Comparison of ENCODE assay signal across 14 cellular contexts in genomic region chr21:24420694-24421093, GRCh38.
A peak's percentile ranks its signal among the peaks of the same experiment; 100 is the strongest.
DNase-seq lines count a peak whose midpoint lies in the region; ATAC-seq and TF ChIP-seq lines count a peak whose summit lies in the region.
"Had no signal": no experiment of that assay in that cellular context is flagged by ENCODE, and none has a peak within 500 bp of the region (broad histone marks: within the 10 kb centered on the region; RNA-seq: fewer than 3 reads in every experiment).

No MANE protein-coding gene starts in this region.

- ATAC-seq in GM19395 (IDR thresholded peaks at IDR 0.05; ENCODE audit: unreplicated experiment) (peak; percentile 79), HG02884 (IDR thresholded peaks at IDR 0.05; ENCODE audit: unreplicated experiment) (peak; percentile 77), HG03565 (IDR thresholded peaks at IDR 0.05; ENCODE audit: unreplicated experiment) (peak; percentile 63), SK-N-SH treated with all-trans-retinoic acid at 6 μM for 48 hours (no peak)
- ATAC-seq: activated CD8-positive, alpha-beta T cell treated with anti-CD3 and anti-CD28 coated beads for 36 hours; HepG2; stimulated activated naive CD8-positive, alpha-beta T cell treated with anti-CD3 and anti-CD28 coated beads, Interleukin-15, Interleukin-2, amounts not matched to agents 100 U/mL and 50 U/mL, for 24 hours had no signal

- DNase-seq in Ammon's horn (ENCODE audit: low spot score), result peak; percentile 16
- no peak for DNase-seq in NCI-H2107 (lab: John Stamatoyannopoulos, UW)
- DNase-seq in HUDEP-2 (lab: John Stamatoyannopoulos, UW; ENCODE audit: unreplicated experiment in 76 of 76), result no peak
- DNase-seq in NCI-H146 (lab: John Stamatoyannopoulos, UW), result no peak
- DNase-seq: activated CD8-positive, alpha-beta T cell treated with anti-CD3 and anti-CD28 coated beads for 36 hours; CD8-positive, alpha-beta memory T cell; NCI-H1092; nucleus accumbens; stimulated activated naive CD8-positive, alpha-beta T cell treated with anti-CD3 and anti-CD28 coated beads, Interleukin-15, Interleukin-2, amounts not matched to agents 100 U/mL and 50 U/mL, for 24 hours had no signal

TF ChIP-seq in SK-N-SH treated with all-trans-retinoic acid at 6 μM for 48 hours, 23 proteins besides CTCF, POLR2A, EP300 and RAD21:
- TF ChIP-seq TCF4 (CRISPR knock-in tag; IDR thresholded peaks at IDR 0.05; ENCODE audit: borderline replicate concordance), result no peak
- no peak for TF ChIP-seq ZNF565 (CRISPR knock-in tag; conservative IDR thresholded peaks at IDR 0.05; ENCODE audit: low read depth)
- no peak for TF ChIP-seq ZNF70 (CRISPR knock-in tag; IDR thresholded peaks at IDR 0.05)
- TF ChIP-seq BACH2 (CRISPR knock-in tag; IDR thresholded peaks at IDR 0.05; ENCODE audit: borderline replicate concordance), result no peak
- TF ChIP-seq OSR1 (CRISPR knock-in tag; IDR thresholded peaks at IDR 0.05), result no peak
